1 cellular context compared by ENCODE assay signal in the genomic region with DNA sequence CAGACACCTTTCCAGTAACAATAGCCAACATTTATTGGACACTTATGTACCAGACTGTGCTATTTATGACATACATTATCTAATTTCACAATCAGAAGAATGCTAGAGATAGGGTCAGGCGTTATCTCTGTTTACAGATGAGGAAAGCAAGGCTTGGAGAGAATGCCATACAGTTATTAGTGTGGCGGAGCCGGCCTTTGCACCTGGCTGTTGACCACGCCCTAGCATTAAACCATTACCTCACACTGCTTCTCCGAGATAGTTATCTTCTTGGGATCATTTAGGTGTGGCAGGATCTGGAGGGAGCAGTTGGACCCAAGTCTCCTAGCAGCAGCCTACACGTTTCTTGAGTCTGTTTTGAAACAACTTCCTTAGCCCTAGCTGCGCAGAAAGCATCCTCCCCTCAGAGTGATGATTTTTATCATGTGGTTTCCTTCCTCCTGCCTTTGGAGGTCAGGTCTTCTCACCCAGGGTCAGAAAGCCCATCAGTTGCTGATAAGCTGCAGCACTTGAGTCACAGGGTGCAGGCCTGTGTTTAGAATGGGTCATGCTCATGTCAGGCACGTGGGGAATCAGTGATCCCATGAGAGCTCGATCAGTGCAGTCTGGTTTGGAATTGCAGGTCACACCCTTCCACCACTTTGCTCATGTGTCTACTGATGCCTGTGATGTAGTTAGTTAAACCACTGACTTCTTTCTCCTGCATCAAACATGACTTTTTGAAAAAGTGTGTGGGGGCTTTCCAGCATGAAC.
TF ChIP-seq lines count a peak whose summit lies in the region.

No MANE protein-coding gene starts in this region.

TF ChIP-seq in HepG2, 621 proteins besides CTCF, POLR2A, EP300 and RAD21 (continued from another document and continues in another):
- TF ChIP-seq, protein P1, sequence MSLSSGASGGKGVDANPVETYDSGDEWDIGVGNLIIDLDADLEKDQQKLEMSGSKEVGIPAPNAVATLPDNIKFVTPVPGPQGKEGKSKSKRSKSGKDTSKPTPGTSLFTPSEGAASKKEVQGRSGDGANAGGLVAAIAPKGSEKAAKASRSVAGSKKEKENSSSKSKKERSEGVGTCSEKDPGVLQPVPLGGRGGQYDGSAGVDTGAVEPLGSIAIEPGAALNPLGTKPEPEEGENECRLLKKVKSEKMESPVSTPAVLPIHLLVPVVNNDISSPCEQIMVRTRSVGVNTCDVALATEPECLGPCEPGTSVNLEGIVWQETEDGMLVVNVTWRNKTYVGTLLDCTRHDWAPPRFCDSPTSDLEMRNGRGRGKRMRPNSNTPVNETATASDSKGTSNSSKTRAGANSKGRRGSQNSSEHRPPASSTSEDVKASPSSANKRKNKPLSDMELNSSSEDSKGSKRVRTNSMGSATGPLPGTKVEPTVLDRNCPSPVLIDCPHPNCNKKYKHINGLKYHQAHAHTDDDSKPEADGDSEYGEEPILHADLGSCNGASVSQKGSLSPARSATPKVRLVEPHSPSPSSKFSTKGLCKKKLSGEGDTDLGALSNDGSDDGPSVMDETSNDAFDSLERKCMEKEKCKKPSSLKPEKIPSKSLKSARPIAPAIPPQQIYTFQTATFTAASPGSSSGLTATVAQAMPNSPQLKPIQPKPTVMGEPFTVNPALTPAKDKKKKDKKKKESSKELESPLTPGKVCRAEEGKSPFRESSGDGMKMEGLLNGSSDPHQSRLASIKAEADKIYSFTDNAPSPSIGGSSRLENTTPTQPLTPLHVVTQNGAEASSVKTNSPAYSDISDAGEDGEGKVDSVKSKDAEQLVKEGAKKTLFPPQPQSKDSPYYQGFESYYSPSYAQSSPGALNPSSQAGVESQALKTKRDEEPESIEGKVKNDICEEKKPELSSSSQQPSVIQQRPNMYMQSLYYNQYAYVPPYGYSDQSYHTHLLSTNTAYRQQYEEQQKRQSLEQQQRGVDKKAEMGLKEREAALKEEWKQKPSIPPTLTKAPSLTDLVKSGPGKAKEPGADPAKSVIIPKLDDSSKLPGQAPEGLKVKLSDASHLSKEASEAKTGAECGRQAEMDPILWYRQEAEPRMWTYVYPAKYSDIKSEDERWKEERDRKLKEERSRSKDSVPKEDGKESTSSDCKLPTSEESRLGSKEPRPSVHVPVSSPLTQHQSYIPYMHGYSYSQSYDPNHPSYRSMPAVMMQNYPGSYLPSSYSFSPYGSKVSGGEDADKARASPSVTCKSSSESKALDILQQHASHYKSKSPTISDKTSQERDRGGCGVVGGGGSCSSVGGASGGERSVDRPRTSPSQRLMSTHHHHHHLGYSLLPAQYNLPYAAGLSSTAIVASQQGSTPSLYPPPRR (CRISPR knock-in tag; IDR thresholded peaks at IDR 0.05; ENCODE audit: borderline replicate concordance), result peak; percentile 79; the same call in 1 of the 2 replicates
- peak; percentile 57; the same call in 1 of the 2 replicates for TF ChIP-seq ZNF124 (CRISPR knock-in tag; IDR thresholded peaks at IDR 0.05)
- no peak for TF ChIP-seq AGO1 (IDR thresholded peaks at IDR 0.05; ENCODE audit: low read depth, low read length, poor library complexity, severe bottlenecking)
- TF ChIP-seq SAP130 (CRISPR knock-in tag; IDR thresholded peaks at IDR 0.05; ENCODE audit: low read depth), result peak; percentile 82
- no peak for TF ChIP-seq ZNF784 (CRISPR knock-in tag; IDR thresholded peaks at IDR 0.05; ENCODE audit: borderline replicate concordance)
- TF ChIP-seq, protein P2, sequence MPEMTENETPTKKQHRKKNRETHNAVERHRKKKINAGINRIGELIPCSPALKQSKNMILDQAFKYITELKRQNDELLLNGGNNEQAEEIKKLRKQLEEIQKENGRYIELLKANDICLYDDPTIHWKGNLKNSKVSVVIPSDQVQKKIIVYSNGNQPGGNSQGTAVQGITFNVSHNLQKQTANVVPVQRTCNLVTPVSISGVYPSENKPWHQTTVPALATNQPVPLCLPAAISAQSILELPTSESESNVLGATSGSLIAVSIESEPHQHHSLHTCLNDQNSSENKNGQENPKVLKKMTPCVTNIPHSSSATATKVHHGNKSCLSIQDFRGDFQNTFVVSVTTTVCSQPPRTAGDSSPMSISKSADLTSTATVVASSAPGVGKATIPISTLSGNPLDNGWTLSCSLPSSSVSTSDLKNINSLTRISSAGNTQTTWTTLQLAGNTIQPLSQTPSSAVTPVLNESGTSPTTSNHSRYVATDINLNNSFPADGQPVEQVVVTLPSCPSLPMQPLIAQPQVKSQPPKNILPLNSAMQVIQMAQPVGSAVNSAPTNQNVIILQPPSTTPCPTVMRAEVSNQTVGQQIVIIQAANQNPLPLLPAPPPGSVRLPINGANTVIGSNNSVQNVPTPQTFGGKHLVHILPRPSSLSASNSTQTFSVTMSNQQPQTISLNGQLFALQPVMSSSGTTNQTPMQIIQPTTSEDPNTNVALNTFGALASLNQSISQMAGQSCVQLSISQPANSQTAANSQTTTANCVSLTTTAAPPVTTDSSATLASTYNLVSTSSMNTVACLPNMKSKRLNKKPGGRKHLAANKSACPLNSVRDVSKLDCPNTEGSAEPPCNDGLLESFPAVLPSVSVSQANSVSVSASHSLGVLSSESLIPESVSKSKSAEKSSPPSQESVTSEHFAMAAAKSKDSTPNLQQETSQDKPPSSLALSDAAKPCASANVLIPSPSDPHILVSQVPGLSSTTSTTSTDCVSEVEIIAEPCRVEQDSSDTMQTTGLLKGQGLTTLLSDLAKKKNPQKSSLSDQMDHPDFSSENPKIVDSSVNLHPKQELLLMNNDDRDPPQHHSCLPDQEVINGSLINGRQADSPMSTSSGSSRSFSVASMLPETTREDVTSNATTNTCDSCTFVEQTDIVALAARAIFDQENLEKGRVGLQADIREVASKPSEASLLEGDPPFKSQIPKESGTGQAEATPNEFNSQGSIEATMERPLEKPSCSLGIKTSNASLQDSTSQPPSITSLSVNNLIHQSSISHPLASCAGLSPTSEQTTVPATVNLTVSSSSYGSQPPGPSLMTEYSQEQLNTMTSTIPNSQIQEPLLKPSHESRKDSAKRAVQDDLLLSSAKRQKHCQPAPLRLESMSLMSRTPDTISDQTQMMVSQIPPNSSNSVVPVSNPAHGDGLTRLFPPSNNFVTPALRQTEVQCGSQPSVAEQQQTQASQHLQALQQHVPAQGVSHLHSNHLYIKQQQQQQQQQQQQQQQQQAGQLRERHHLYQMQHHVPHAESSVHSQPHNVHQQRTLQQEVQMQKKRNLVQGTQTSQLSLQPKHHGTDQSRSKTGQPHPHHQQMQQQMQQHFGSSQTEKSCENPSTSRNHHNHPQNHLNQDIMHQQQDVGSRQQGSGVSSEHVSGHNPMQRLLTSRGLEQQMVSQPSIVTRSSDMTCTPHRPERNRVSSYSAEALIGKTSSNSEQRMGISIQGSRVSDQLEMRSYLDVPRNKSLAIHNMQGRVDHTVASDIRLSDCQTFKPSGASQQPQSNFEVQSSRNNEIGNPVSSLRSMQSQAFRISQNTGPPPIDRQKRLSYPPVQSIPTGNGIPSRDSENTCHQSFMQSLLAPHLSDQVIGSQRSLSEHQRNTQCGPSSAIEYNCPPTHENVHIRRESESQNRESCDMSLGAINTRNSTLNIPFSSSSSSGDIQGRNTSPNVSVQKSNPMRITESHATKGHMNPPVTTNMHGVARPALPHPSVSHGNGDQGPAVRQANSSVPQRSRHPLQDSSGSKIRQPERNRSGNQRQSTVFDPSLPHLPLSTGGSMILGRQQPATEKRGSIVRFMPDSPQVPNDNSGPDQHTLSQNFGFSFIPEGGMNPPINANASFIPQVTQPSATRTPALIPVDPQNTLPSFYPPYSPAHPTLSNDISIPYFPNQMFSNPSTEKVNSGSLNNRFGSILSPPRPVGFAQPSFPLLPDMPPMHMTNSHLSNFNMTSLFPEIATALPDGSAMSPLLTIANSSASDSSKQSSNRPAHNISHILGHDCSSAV (CRISPR knock-in tag; IDR thresholded peaks at IDR 0.05; ENCODE audit: borderline replicate concordance), result no peak
- TF ChIP-seq ZNF317 (CRISPR knock-in tag; IDR thresholded peaks at IDR 0.05), result 0 out of 2 replicates have a peak, but pooled peaks have one; percentile 45
- TF ChIP-seq NR2F2 (IDR thresholded peaks at IDR 0.05; ENCODE audit: borderline replicate concordance, low read depth), result peak; percentile 80; the same call in 1 of the 2 replicates
- TF ChIP-seq, protein P3, sequence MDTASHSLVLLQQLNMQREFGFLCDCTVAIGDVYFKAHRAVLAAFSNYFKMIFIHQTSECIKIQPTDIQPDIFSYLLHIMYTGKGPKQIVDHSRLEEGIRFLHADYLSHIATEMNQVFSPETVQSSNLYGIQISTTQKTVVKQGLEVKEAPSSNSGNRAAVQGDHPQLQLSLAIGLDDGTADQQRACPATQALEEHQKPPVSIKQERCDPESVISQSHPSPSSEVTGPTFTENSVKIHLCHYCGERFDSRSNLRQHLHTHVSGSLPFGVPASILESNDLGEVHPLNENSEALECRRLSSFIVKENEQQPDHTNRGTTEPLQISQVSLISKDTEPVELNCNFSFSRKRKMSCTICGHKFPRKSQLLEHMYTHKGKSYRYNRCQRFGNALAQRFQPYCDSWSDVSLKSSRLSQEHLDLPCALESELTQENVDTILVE (CRISPR knock-in tag; IDR thresholded peaks at IDR 0.05), result peak; percentile 72
- TF ChIP-seq, protein P4, sequence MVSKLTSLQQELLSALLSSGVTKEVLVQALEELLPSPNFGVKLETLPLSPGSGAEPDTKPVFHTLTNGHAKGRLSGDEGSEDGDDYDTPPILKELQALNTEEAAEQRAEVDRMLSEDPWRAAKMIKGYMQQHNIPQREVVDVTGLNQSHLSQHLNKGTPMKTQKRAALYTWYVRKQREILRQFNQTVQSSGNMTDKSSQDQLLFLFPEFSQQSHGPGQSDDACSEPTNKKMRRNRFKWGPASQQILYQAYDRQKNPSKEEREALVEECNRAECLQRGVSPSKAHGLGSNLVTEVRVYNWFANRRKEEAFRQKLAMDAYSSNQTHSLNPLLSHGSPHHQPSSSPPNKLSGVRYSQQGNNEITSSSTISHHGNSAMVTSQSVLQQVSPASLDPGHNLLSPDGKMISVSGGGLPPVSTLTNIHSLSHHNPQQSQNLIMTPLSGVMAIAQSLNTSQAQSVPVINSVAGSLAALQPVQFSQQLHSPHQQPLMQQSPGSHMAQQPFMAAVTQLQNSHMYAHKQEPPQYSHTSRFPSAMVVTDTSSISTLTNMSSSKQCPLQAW (CRISPR knock-in tag; IDR thresholded peaks at IDR 0.05), result peak; percentile 57; the same call in 1 of the 2 replicates
- peak; percentile 98 for TF ChIP-seq ATF2 (CRISPR knock-in tag; IDR thresholded peaks at IDR 0.05)
- TF ChIP-seq TBX2 (CRISPR knock-in tag; IDR thresholded peaks at IDR 0.05; ENCODE audit: borderline replicate concordance), result peak; percentile 87
- no peak for TF ChIP-seq EZH2 (conservative IDR thresholded peaks at IDR 0.05; ENCODE audit: low read depth, low read length)
- no peak for TF ChIP-seq ZNF672 (CRISPR knock-in tag; IDR thresholded peaks at IDR 0.05)
- no peak for TF ChIP-seq MED13 (CRISPR knock-in tag; IDR thresholded peaks at IDR 0.05)
- TF ChIP-seq STAT5B (CRISPR knock-in tag; IDR thresholded peaks at IDR 0.05), result no peak
- TF ChIP-seq TBX3 (IDR thresholded peaks at IDR 0.05; ENCODE audit: borderline replicate concordance), result 0 out of 2 replicates have a peak, but pooled peaks have one; percentile 1
- TF ChIP-seq, protein P5, sequence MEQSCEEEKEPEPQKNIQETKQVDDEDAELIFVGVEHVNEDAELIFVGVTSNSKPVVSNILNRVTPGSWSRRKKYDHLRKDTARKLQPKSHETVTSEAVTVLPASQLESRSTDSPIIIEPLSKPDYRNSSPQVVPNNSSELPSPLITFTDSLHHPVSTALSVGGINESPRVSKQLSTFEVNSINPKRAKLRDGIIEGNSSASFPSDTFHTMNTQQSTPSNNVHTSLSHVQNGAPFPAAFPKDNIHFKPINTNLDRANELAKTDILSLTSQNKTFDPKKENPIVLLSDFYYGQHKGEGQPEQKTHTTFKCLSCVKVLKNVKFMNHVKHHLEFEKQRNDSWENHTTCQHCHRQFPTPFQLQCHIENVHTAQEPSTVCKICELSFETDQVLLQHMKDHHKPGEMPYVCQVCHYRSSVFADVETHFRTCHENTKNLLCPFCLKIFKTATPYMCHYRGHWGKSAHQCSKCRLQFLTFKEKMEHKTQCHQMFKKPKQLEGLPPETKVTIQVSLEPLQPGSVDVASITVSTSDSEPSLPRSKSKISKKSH (CRISPR knock-in tag; IDR thresholded peaks at IDR 0.05; ENCODE audit: borderline replicate concordance), result no peak
- TF ChIP-seq PBX3 (CRISPR knock-in tag; IDR thresholded peaks at IDR 0.05; ENCODE audit: borderline replicate concordance), result no peak
- TF ChIP-seq ARNT (IDR thresholded peaks at IDR 0.05), result no peak
